In the genomic region with DNA sequence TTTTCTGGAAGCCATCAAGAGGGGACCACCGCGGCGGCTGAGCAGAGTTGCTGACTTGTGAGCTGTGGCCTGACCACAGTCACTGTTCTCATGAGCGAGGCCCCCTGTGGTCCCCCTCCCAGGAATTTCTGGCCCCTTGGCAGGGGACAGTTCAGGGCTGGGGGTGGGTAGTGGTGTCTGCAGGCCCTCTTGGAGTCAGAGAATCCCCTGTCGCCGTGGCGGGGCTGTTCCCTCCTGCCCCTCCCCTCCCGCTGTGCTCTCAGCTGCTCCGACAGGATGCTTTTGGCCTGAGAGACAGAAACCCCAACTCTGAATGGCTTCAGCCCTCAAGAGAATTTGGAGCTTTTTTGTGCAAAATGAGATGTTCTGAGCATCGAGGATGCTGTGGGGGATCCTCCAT, we compare ENCODE assay signal across 1 cellular context.
TF ChIP-seq lines count a peak whose summit lies in the region.

No MANE protein-coding gene starts in this region.

TF ChIP-seq in IMR-90, 13 proteins besides CTCF, POLR2A, EP300 and RAD21:
- TF ChIP-seq, protein P1, sequence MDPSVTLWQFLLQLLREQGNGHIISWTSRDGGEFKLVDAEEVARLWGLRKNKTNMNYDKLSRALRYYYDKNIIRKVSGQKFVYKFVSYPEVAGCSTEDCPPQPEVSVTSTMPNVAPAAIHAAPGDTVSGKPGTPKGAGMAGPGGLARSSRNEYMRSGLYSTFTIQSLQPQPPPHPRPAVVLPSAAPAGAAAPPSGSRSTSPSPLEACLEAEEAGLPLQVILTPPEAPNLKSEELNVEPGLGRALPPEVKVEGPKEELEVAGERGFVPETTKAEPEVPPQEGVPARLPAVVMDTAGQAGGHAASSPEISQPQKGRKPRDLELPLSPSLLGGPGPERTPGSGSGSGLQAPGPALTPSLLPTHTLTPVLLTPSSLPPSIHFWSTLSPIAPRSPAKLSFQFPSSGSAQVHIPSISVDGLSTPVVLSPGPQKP (IDR thresholded peaks at IDR 0.05; ENCODE audit: borderline replicate concordance, low read depth, low read length), result no peak
- TF ChIP-seq MXI1 (IDR thresholded peaks at IDR 0.05; ENCODE audit: borderline replicate concordance, low read depth, low read length), result no peak
TF ChIP-seq in IMR-90: peak in this region for 0.
